ENCODE assay signal across 24 cellular contexts in the genomic region with DNA sequence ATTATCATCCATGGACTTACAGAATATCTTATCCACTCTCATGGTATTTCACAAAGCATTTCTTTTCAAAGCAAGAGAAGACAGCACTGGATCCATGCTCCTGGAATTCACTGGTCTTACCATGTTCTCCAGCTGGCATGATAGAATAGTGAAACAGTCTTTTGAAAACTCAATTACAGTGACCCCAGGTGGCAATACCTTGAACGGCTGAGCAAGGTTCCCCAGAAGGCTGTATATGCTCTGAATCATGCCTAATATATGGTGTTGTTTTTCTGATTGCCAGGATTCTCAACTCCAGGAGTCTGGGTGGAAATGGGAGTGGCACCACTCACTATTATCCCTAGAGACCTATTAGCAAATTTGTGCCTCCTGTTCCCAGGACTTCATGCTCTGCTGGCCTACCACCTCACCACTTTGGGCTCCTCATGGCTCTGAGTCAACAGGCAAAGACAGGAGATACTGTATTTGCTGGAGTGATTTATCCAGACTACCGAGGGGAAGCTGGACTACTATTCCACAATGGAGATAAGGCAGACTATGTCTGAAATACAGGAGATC.
DNase-seq lines count a peak whose midpoint lies in the region; ATAC-seq and TF ChIP-seq lines count a peak whose summit lies in the region.
"Had no signal": no experiment of that assay in that cellular context is flagged by ENCODE, and none has a peak within 500 bp of the region (broad histone marks: within the 10 kb centered on the region; RNA-seq: fewer than 3 reads in every experiment).

No MANE protein-coding gene starts in this region.

- no peaks in the 10 kb centered on the region for H3K27me3 ChIP-seq in Panc1 (ENCODE audit: control insufficient read depth, insufficient read depth, low read length)
- H3K27me3 ChIP-seq: ascending aorta, colonic mucosa, upper lobe of left lung had no signal

- peak; percentile 15 for DNase-seq in HT-29 (ENCODE audit: low spot score)
- DNase-seq in Panc1 (ENCODE audit: low read depth, low spot score): no peak
- DNase-seq in epithelial cell of esophagus (ENCODE audit: low read depth): peak; percentile 4
- no peak for DNase-seq in activated CD4-positive, alpha-beta T cell treated with anti-CD3 and anti-CD28 coated beads for 48 hours
- no peak for DNase-seq in amygdala (lab: John Stamatoyannopoulos, UW)
- DNase-seq: activated CD4-positive, alpha-beta T cell treated with anti-CD3 and anti-CD28 coated beads, Interleukin-2, amount 10 ng/mL, durations not matched to agents 7 days and 5 days; activated gamma-delta T cell treated with Interleukin-2 at 50 U/mL for 16 hours; activated naive CD8-positive, alpha-beta T cell treated with anti-CD3 and anti-CD28 coated beads, Interleukin-2, amount 10 ng/mL, durations not matched to agents 7 days and 5 days; activated T-cell treated with anti-CD3 and anti-CD28 coated beads, Interleukin-2, amount 50 U/mL, for 48 hours; Caco-2; colonic mucosa; effector CD4-positive, alpha-beta T cell; mammary epithelial cell; NCI-H1694 treated with DMSO at 0.1 percent for 48 hours; NCI-H524 treated with DMSO at 0.1 percent for 48 hours; nephron progenitor cell; SHP77 treated with DMSO at 0.1 percent for 48 hours; upper lobe of left lung had no signal

- in situ Hi-C loops in Panc1 (cut with HindIII; ENCODE audit: low pct_unique_long_range_greater_than_20kb, low sequenced_read_pairs): no loop called here

- no peaks in the 10 kb centered on the region for H3K9me3 ChIP-seq in Panc1 (ENCODE audit: control insufficient read depth, insufficient read depth, low read depth, low read length)
- H3K9me3 ChIP-seq: colonic mucosa had no signal

- no TSS peak for BruUV-seq in Panc1 (replicated peaks; lab: Mats Ljungman, UMichigan)

- no peak overlapping the region for H3K27ac ChIP-seq in Panc1 (ENCODE audit: low read length)
- H3K27ac ChIP-seq: ascending aorta, colonic mucosa, epithelial cell of prostate, upper lobe of left lung had no signal

- H3K4me3 ChIP-seq in Panc1 (ENCODE audit: low read depth in 2 of 2, low read length in 2 of 2): no peak overlapping the region
- H3K4me3 ChIP-seq in epithelial cell of esophagus (ENCODE audit: low read length): no peak overlapping the region
- H3K4me3 ChIP-seq: ascending aorta, colonic mucosa, upper lobe of left lung had no signal

- ATAC-seq in Panc1: no peak
- no peak for ATAC-seq in HG03280 (IDR thresholded peaks at IDR 0.05; ENCODE audit: unreplicated experiment)
- ATAC-seq: HepG2; stimulated activated effector memory CD8-positive, alpha-beta T cell treated with anti-CD3 and anti-CD28 coated beads, Interleukin-12 subunit alpha, Interleukin-12 subunit beta, amount 100 ng/mL, for 72 hours had no signal

- CTCF ChIA-PET in Panc1 (lab: Charles Lee): no interaction called here

- intact Hi-C loops in Panc1 (cut with micrococcal nuclease; ENCODE audit: unreplicated experiment): no loop called here

- TF ChIP-seq CTCF in GM12873 (IDR thresholded peaks at IDR 0.05; ENCODE audit: insufficient read depth, low read depth, low read length, missing control alignments) (peak; percentile 22), Panc1 (IDR thresholded peaks at IDR 0.05) (peak; percentile 3; the same call in 1 of the 2 replicates), epithelial cell of esophagus (IDR thresholded peaks at IDR 0.05; ENCODE audit: insufficient read depth, low read depth, low read length, missing control alignments) (no peak)

- POLR2A ChIA-PET in Panc1 (lab: Charles Lee): no interaction called here

- no peaks in the 10 kb centered on the region for H3K36me3 ChIP-seq in Panc1 (ENCODE audit: control insufficient read depth, insufficient read depth, low read length)
- H3K36me3 ChIP-seq: ascending aorta, colonic mucosa, upper lobe of left lung had no signal

- no peaks in the 10 kb centered on the region for H3K4me1 ChIP-seq in Panc1 (ENCODE audit: control insufficient read depth, insufficient read depth, low read length)
- H3K4me1 ChIP-seq: ascending aorta, colonic mucosa, upper lobe of left lung had no signal

Comparison
In these comparisons a context has a peak if more than half of its experiments do, and no peak if none do; other contexts are left out.
1. DNase-seq: peak in HT-29 (single experiment) and epithelial cell of esophagus (single experiment); none in Panc1 (single experiment), activated CD4-positive, alpha-beta T cell treated with anti-CD3 and anti-CD28 coated beads for 48 hours (single experiment) and amygdala (0 of 56).